21 cellular contexts compared by ENCODE assay signal in the genomic region with DNA sequence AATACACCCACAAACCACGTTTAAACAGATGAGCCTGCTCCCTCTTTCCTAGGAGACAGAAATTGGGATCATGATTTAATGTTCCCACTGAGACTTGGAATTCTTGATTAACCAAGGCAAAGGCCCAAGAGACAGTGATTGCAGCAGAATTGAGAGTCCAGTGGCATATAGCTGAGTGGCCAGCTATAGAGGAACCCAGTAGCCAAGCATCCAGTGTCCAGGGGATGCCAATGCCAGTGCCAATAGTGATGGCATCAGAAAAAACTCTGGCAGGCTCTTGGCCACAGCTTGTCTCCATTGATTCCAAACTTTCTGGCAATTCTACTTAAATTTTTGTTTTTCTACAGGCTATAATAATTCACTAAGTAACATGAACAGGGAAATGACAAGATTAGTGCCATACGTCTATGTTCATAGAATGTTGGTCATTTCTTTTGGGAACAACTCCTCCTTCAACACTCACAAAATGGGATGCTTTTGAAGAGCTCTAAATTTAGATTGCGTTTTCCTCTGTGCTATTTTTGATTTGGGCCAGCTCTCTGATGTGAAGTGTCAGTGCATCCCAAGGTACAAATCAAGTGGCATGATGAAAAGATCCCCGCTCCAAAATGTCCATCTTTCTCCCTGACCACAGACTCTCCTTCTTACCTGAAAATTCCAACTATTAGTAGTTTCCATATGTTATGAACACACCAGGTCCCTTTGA.
"Had no signal": no experiment of that assay in that cellular context is flagged by ENCODE, and none has a peak within 500 bp of the region (broad histone marks: within the 10 kb centered on the region; RNA-seq: fewer than 3 reads in every experiment).

No MANE protein-coding gene starts in this region.

- H3K9me3 ChIP-seq: SJCRH30 had no signal

- H3K36me3 ChIP-seq: SJCRH30 had no signal

- DNase-seq: IMR-90, Karpas-422, KG1, MM.1S, NCI-H1092 treated with DMSO at 0.1 percent for 48 hours, NCI-H1436, NCI-H187, NCI-H2029, NCI-H2081 treated with DMSO at 0.1 percent for 48 hours, NCI-H2171, NCI-H226, NCI-H446, NCI-H510A, NCI-H524 treated with DMSO at 0.1 percent for 48 hours, NCI-H69, NCI-H774, RPMI8226, SHP77 treated with DMSO at 0.1 percent for 48 hours, SJCRH30 had no signal

- H3K4me3 ChIP-seq: SJCRH30 had no signal

- H3K27ac ChIP-seq: SJCRH30 had no signal

- H3K4me1 ChIP-seq: SJCRH30 had no signal

- H3K27me3 ChIP-seq: SJCRH30 had no signal

- ATAC-seq: HepG2, SK-N-SH treated with all-trans-retinoic acid at 6 μM for 48 hours had no signal
